ENCODE assay signal across 19 cellular contexts in genomic region chr7:164882-165660, GRCh38. TPM values are rescaled to one million over a fixed set of nuclear protein-coding genes. Genes with fewer than 3 reads are reported as not detected.
A peak's percentile ranks its signal among the peaks of the same experiment; 100 is the strongest.
DNase-seq lines count a peak whose midpoint lies in the region; ATAC-seq and TF ChIP-seq lines count a peak whose summit lies in the region.
"Had no signal": no experiment of that assay in that cellular context is flagged by ENCODE, and none has a peak within 500 bp of the region (broad histone marks: within the 10 kb centered on the region; RNA-seq: fewer than 3 reads in every experiment).

No MANE protein-coding gene starts in this region.

- no peaks in the 10 kb centered on the region for H3K79me2 ChIP-seq in osteoblast (ENCODE audit: insufficient read depth, low read length)

- H3K9me3 Mint-ChIP-seq in immature natural killer cell, result no peaks in the 10 kb centered on the region
- H3K9me3 Mint-ChIP-seq: CD4-positive, alpha-beta T cell; IgD-negative memory B cell had no signal

- H3K4me1 Mint-ChIP-seq in immature natural killer cell, result no peaks in the 10 kb centered on the region
- H3K4me1 Mint-ChIP-seq: IgD-negative memory B cell had no signal

- no peaks in the 10 kb centered on the region for H3K4me1 ChIP-seq in right cardiac atrium (ENCODE audit: control insufficient read depth, insufficient read depth, low read length)
- peaks cover 4% of the 10 kb centered on the region for H3K4me1 ChIP-seq in osteoblast (ENCODE audit: insufficient read depth, low read length)

- TF ChIP-seq CTCF in 22Rv1 (IDR thresholded peaks at IDR 0.05) (no peak), LNCaP clone FGC (IDR thresholded peaks at IDR 0.05; ENCODE audit: control insufficient read depth, extremely low read depth, insufficient read depth) (no peak), osteoblast (IDR thresholded peaks at IDR 0.05; ENCODE audit: extremely low read depth, low read depth, low read length) (no peak)

- H3K27me3 ChIP-seq in right cardiac atrium (ENCODE audit: control insufficient read depth, insufficient read depth) (no peaks in the 10 kb centered on the region), osteoblast (ENCODE audit: insufficient read depth, low read length) (peaks cover 29% of the 10 kb centered on the region)
- H3K27me3 ChIP-seq: gastrocnemius medialis had no signal

- H3K9me3 ChIP-seq in right cardiac atrium (ENCODE audit: control insufficient read depth, low read length) (no peaks in the 10 kb centered on the region), osteoblast (ENCODE audit: low read depth, low read length) (no peaks in the 10 kb centered on the region)
- H3K9me3 ChIP-seq: gastrocnemius medialis, psoas muscle had no signal

- WGBS in right cardiac atrium, result 76% methylated on average over 13 of the region's 13 CpGs

- H3K27ac ChIP-seq in 22Rv1 (peak overlapping the region; percentile 29; the same call in 1 of the 2 replicates), right cardiac atrium (ENCODE audit: low read length) (no peak overlapping the region), osteoblast (ENCODE audit: low read depth, low read length) (no peak overlapping the region)
- H3K27ac ChIP-seq: gastrocnemius medialis, psoas muscle had no signal

- H3K4me3 Mint-ChIP-seq in immature natural killer cell, result no peak overlapping the region
- H3K4me3 Mint-ChIP-seq: CD4-positive, alpha-beta T cell; IgD-negative memory B cell had no signal

- no peak for ATAC-seq in right cardiac atrium
- ATAC-seq: gastrocnemius medialis, HCT116, psoas muscle had no signal

- no peaks in the 10 kb centered on the region for H3K36me3 ChIP-seq in osteoblast (ENCODE audit: insufficient read depth, low read length)
- H3K36me3 ChIP-seq: gastrocnemius medialis had no signal

- DNase-seq in LNCaP clone FGC (ENCODE audit: low read depth) (peak; percentile 83), right cardiac atrium (peak in 2 of 3 donors; percentile 6 to 61), osteoblast (ENCODE audit: insufficient read length, low spot score, missing footprints) (peak; percentile 69), NCI-H2227 treated with DMSO at 0.1 percent for 48 hours (lab: John Stamatoyannopoulos, UW) (no peak), immature natural killer cell (no peak), HUDEP-2 (lab: John Stamatoyannopoulos, UW; ENCODE audit: unreplicated experiment in 76 of 76) (no peak)
- no peak for DNase-seq in activated T-cell treated with anti-CD3 and anti-CD28 coated beads, Interleukin-2, amount 50 U/mL, for 1 hour
- DNase-seq: activated T-cell treated with anti-CD3 and anti-CD28 coated beads for 4 hours; CD4-positive, alpha-beta T cell; DMS79 treated with DMSO at 0.1 percent for 48 hours; gastrocnemius medialis; NCI-H1930; NCI-H446 treated with DMSO at 0.1 percent for 48 hours; NK-92 treated with Interleukin-12 subunit alpha and Interleukin-12 subunit beta, amount 100 ng/mL, for 24 hours; RPMI8226 had no signal

- H2AFZ ChIP-seq in osteoblast (ENCODE audit: low read length), result no peak overlapping the region

- no peak overlapping the region for H3K27ac Mint-ChIP-seq in immature natural killer cell
- H3K27ac Mint-ChIP-seq: CD4-positive, alpha-beta T cell; IgD-negative memory B cell had no signal

- no peak overlapping the region for H3K4me2 ChIP-seq in osteoblast (ENCODE audit: insufficient read depth, low read length)

- intact Hi-C loops in right cardiac atrium (cut with DNase I), result no loop called here

- H3K27me3 Mint-ChIP-seq in immature natural killer cell (ENCODE audit: low read depth in 3 of 3), result peaks cover 3% of the 10 kb centered on the region in 3 donors

- H4K20me1 ChIP-seq in osteoblast (ENCODE audit: insufficient read depth, low read length), result no peaks in the 10 kb centered on the region

- H3K36me3 Mint-ChIP-seq in immature natural killer cell, result no peaks in the 10 kb centered on the region
- H3K36me3 Mint-ChIP-seq: IgD-negative memory B cell had no signal

- no peak overlapping the region for H3K4me3 ChIP-seq in LNCaP clone FGC (ENCODE audit: low read depth, low read length)
- no peak overlapping the region for H3K4me3 ChIP-seq in right cardiac atrium (ENCODE audit: low read length)
- no peak overlapping the region for H3K4me3 ChIP-seq in osteoblast (ENCODE audit: insufficient read depth, low read length)
- H3K4me3 ChIP-seq: gastrocnemius medialis, psoas muscle had no signal

RNA-seq across cellular contexts. Expression of gene FAM20C, which starts 27.3 kb away (rescaled TPM):
- 10 to 100 TPM; 25.3 to 46.3 (median 33.9) TPM for total RNA-seq in right cardiac atrium
- polyA plus RNA-seq in right cardiac atrium, result 17.6 TPM
- 38.6 and 46.0 TPM in 2 replicates for total RNA-seq in osteoblast
- polyA plus RNA-seq in immature natural killer cell, result not detected
- polyA plus RNA-seq: IgD-negative memory B cell had no signal

Comparison
In these comparisons a context has a peak if more than half of its experiments do, and no peak if none do; other contexts are left out.
1. DNase-seq: peak in LNCaP clone FGC (single experiment), right cardiac atrium (2 of 3) and osteoblast (single experiment); none in NCI-H2227 treated with DMSO at 0.1 percent for 48 hours (single experiment), immature natural killer cell (0 of 3), HUDEP-2 (0 of 76) and activated T-cell treated with anti-CD3 and anti-CD28 coated beads, Interleukin-2, amount 50 U/mL, for 1 hour (single experiment).